1 cellular context compared by ENCODE assay signal in genomic region chr13:36347826-36348225, GRCh38.
TF ChIP-seq lines count a peak whose summit lies in the region.

No MANE protein-coding gene starts in this region.

TF ChIP-seq in SK-N-SH, 30 proteins besides CTCF, POLR2A, EP300 and RAD21 (continued from another document):
- TF ChIP-seq IRF3 (IDR thresholded peaks at IDR 0.05; ENCODE audit: low read depth, low read length): no peak
- no peak for TF ChIP-seq JUND (IDR thresholded peaks at IDR 0.05)
- TF ChIP-seq TEAD4 (IDR thresholded peaks at IDR 0.05; ENCODE audit: borderline replicate concordance, insufficient read depth): no peak
- no peak for TF ChIP-seq FOXJ3 (CRISPR knock-in tag; IDR thresholded peaks at IDR 0.05)
- no peak for TF ChIP-seq FOXM1 (IDR thresholded peaks at IDR 0.05; ENCODE audit: low read depth)
- TF ChIP-seq RFX5 (IDR thresholded peaks at IDR 0.05; ENCODE audit: low read length): no peak
- TF ChIP-seq RCOR1 (IDR thresholded peaks at IDR 0.05; ENCODE audit: low read length): no peak
- no peak for TF ChIP-seq RXRA (IDR thresholded peaks at IDR 0.05; ENCODE audit: borderline replicate concordance, low read depth)
- no peak for TF ChIP-seq TAF1 (IDR thresholded peaks at IDR 0.05; ENCODE audit: borderline replicate concordance, low read depth, low read length)
- no peak for TF ChIP-seq CHD2 (IDR thresholded peaks at IDR 0.05; ENCODE audit: low read length, partially characterized antibody)
- TF ChIP-seq POLR2AphosphoS5 (IDR thresholded peaks at IDR 0.05; ENCODE audit: low read depth, low read length): no peak
- TF ChIP-seq MEF2A (IDR thresholded peaks at IDR 0.05; ENCODE audit: borderline replicate concordance, low read depth): no peak
- TF ChIP-seq TCF12 (IDR thresholded peaks at IDR 0.05): no peak
- no peak for TF ChIP-seq MXI1 (IDR thresholded peaks at IDR 0.05; ENCODE audit: low read depth, low read length)
- no peak for TF ChIP-seq USF2 (IDR thresholded peaks at IDR 0.05; ENCODE audit: borderline replicate concordance, low read depth, low read length)
- TF ChIP-seq MAX (IDR thresholded peaks at IDR 0.05; ENCODE audit: low read depth): no peak
- TF ChIP-seq FOSL2 (IDR thresholded peaks at IDR 0.05; ENCODE audit: borderline replicate concordance, low read depth): no peak
